ENCODE assay signal across 16 cellular contexts in genomic region chr22:24467340-24467739, GRCh38. TPM values are rescaled to one million over a fixed set of nuclear protein-coding genes. Genes with fewer than 3 reads are reported as not detected.
DNase-seq lines count a peak whose midpoint lies in the region; ATAC-seq, FAIRE-seq and TF ChIP-seq lines count a peak whose summit lies in the region.
"Had no signal": no experiment of that assay in that cellular context is flagged by ENCODE, and none has a peak within 500 bp of the region (broad histone marks: within the 10 kb centered on the region; RNA-seq: fewer than 3 reads in every experiment).

No MANE protein-coding gene starts in this region.

- peaks cover 25% of the 10 kb centered on the region for H3K4me1 ChIP-seq in GM23248 (ENCODE audit: insufficient read depth)
- peaks cover 31% of the 10 kb centered on the region for H3K4me1 ChIP-seq in OCI-LY1 (ENCODE audit: insufficient read depth, low read length, severe bottlenecking)
- peaks cover 7 to 45% (median 12%) of the 10 kb centered on the region in 3 donors for H3K4me1 ChIP-seq in gastroesophageal sphincter
- H3K4me1 ChIP-seq in gastrocnemius medialis = peaks cover 5 to 28% of the 10 kb centered on the region in 2 donors
- H3K4me1 ChIP-seq in CD8-positive, alpha-beta T cell (ENCODE audit: insufficient read depth, low read length) = no peaks in the 10 kb centered on the region

- no peaks in the 10 kb centered on the region for H3K9me3 Mint-ChIP-seq in CD8-positive, alpha-beta T cell
- H3K9me3 Mint-ChIP-seq: immature natural killer cell had no signal

- H4K20me1 ChIP-seq in GM23248 (ENCODE audit: insufficient read depth) = no peaks in the 10 kb centered on the region
- no peaks in the 10 kb centered on the region for H4K20me1 ChIP-seq in OCI-LY1 (ENCODE audit: insufficient read depth, low read length)

- TF ChIP-seq EP300 in gastroesophageal sphincter (IDR thresholded peaks at IDR 0.05) = no peak

- CTCF ChIA-PET in CD8-positive, alpha-beta T cell (lab: Charles Lee) = no interaction called here

- H3K4me3 ChIP-seq in GM23248 (no peak overlapping the region), OCI-LY1 (ENCODE audit: low read depth, low read length, poor library complexity, severe bottlenecking) (no peak overlapping the region), gastroesophageal sphincter (no peak overlapping the region), gastrocnemius medialis (no peak overlapping the region)
- H3K4me3 ChIP-seq in CD8-positive, alpha-beta T cell (ENCODE audit: low read depth, low read length) = no peak overlapping the region
- H3K4me3 ChIP-seq: thoracic aorta had no signal

- H3K79me2 ChIP-seq in GM23248 (ENCODE audit: insufficient read depth) = no peaks in the 10 kb centered on the region
- no peaks in the 10 kb centered on the region for H3K79me2 ChIP-seq in OCI-LY1 (ENCODE audit: insufficient read depth, low read length)

- TF ChIP-seq CTCF in OCI-LY1 (IDR thresholded peaks at IDR 0.05; ENCODE audit: low read length) (no peak), gastroesophageal sphincter (IDR thresholded peaks at IDR 0.05) (no peak), gastrocnemius medialis (IDR thresholded peaks at IDR 0.05 in 4 of 5, conservative IDR thresholded peaks at IDR 0.05 in 1 of 5) (no peak)
- TF ChIP-seq CTCF in CD8-positive, alpha-beta T cell (IDR thresholded peaks at IDR 0.05) = no peak

- H3K27ac Mint-ChIP-seq in CD8-positive, alpha-beta T cell = no peak overlapping the region
- H3K27ac Mint-ChIP-seq: activated CD8-positive, alpha-beta T cell treated with anti-CD3 and anti-CD28 coated beads, Interleukin-2, amount 10 ng/mL, durations not matched to agents 7 days and 5 days; B cell; immature natural killer cell had no signal

- no peak for FAIRE-seq in frontal cortex (lab: Jason Lieb, UNC)
- FAIRE-seq: endometrium had no signal

- H3K9me2 ChIP-seq in GM23248 (ENCODE audit: insufficient read depth) (no peaks in the 10 kb centered on the region), OCI-LY1 (ENCODE audit: low read depth, low read length) (no peaks in the 10 kb centered on the region)

- H3K4me2 ChIP-seq in GM23248 (ENCODE audit: unreplicated experiment) (peak overlapping the region; percentile 11), OCI-LY1 (ENCODE audit: low read length) (no peak overlapping the region; the same call in 1 of the 2 replicates)

- H3K4me1 Mint-ChIP-seq in CD8-positive, alpha-beta T cell (ENCODE audit: low read depth) = peaks cover 4% of the 10 kb centered on the region
- H3K4me1 Mint-ChIP-seq: immature natural killer cell had no signal

- no peaks in the 10 kb centered on the region for H3K36me3 Mint-ChIP-seq in CD8-positive, alpha-beta T cell
- H3K36me3 Mint-ChIP-seq: immature natural killer cell had no signal

- WGBS in GM23248 (ENCODE audit: low coverage in 1 of 2, low lambda C conversion rate in 2 of 2, missing lambda C conversion rate in 2 of 2), 2 experiments = 95 to 98% methylated on average over 2 of the region's 2 CpGs
- 60% methylated on average over 1 to 2 of the region's 2 CpGs for WGBS in gastroesophageal sphincter (ENCODE audit: low coverage in 1 of 2), 2 donors

- H3K27me3 ChIP-seq in GM23248 (replicated peaks; ENCODE audit: insufficient read depth) (no peaks in the 10 kb centered on the region), OCI-LY1 (ENCODE audit: insufficient read depth, low read length) (no peaks in the 10 kb centered on the region), gastroesophageal sphincter (no peaks in the 10 kb centered on the region), gastrocnemius medialis (no peaks in the 10 kb centered on the region)
- no peaks in the 10 kb centered on the region for H3K27me3 ChIP-seq in CD8-positive, alpha-beta T cell (ENCODE audit: insufficient read depth, low read length)

- H3K36me3 ChIP-seq in GM23248 (ENCODE audit: low read depth) (no peaks in the 10 kb centered on the region), OCI-LY1 (ENCODE audit: insufficient read depth, low read length) (no peaks in the 10 kb centered on the region), gastroesophageal sphincter (no peaks in the 10 kb centered on the region), gastrocnemius medialis (no peaks in the 10 kb centered on the region)
- no peaks in the 10 kb centered on the region for H3K36me3 ChIP-seq in CD8-positive, alpha-beta T cell (ENCODE audit: insufficient read depth, low read length)
- H3K36me3 ChIP-seq: thoracic aorta had no signal

- H2AFZ ChIP-seq in GM23248 (0 out of 2 replicates have a peak overlapping the region, but pooled peaks have one; percentile 29), OCI-LY1 (ENCODE audit: low read length) (no peak overlapping the region)

- POLR2A ChIA-PET in CD8-positive, alpha-beta T cell (lab: Charles Lee) = no interaction called here

- H3K27ac ChIP-seq in GM23248 (no peak overlapping the region), OCI-LY1 (ENCODE audit: low read depth, low read length, poor library complexity, severe bottlenecking) (peak overlapping the region; percentile 64), gastroesophageal sphincter (peak overlapping the region in 3 of 4 donors; percentile 11 to 49 (median 38)), gastrocnemius medialis (peak overlapping the region in 3 of 4 donors; percentile 2 to 33 (median 18))
- no peak overlapping the region for H3K27ac ChIP-seq in CD8-positive, alpha-beta T cell (ENCODE audit: low read depth, low read length)

- H3K4me3 Mint-ChIP-seq in CD8-positive, alpha-beta T cell = no peak overlapping the region
- H3K4me3 Mint-ChIP-seq: activated CD8-positive, alpha-beta T cell treated with anti-CD3 and anti-CD28 coated beads, Interleukin-2, amount 10 ng/mL, durations not matched to agents 7 days and 5 days; B cell; immature natural killer cell had no signal

- no peak for DNase-seq in GM23248
- DNase-seq in gastrocnemius medialis = no peak
- no peak for DNase-seq in NCI-H1105 (lab: John Stamatoyannopoulos, UW)
- DNase-seq in frontal cortex (ENCODE audit: low spot score in 2 of 2) = no peak
- no peak for DNase-seq in CD8-positive, alpha-beta T cell
- DNase-seq in activated naive CD4-positive, alpha-beta T cell (lab: John Stamatoyannopoulos, UW) = no peak
- DNase-seq: activated CD8-positive, alpha-beta T cell treated with anti-CD3 and anti-CD28 coated beads, Interleukin-2, amount 10 ng/mL, durations not matched to agents 7 days and 5 days; cerebellar nuclear complex; DMS153; immature natural killer cell; stimulated activated CD4-positive, alpha-beta T cell treated with anti-CD3 and anti-CD28 coated beads, Interleukin-4, amount 100 ng/mL, for 4 hours had no signal

- in situ Hi-C loops in GM23248 (cut with MboI) (no loop called here), gastrocnemius medialis (cut with MboI; ENCODE audit: low sequenced_read_pairs in 4 of 4) (no loop called here)

- H3K27me3 Mint-ChIP-seq in CD8-positive, alpha-beta T cell (ENCODE audit: low read depth) = no peaks in the 10 kb centered on the region
- H3K27me3 Mint-ChIP-seq: B cell had no signal

- ATAC-seq in gastroesophageal sphincter = no peak
- ATAC-seq in gastrocnemius medialis = no peak
- no peak for ATAC-seq in CD8-positive, alpha-beta T cell
- ATAC-seq: activated CD8-positive, alpha-beta T cell treated with anti-CD3 and anti-CD28 coated beads, Interleukin-2, amount 10 ng/mL, durations not matched to agents 7 days and 5 days had no signal

- peaks cover 12% of the 10 kb centered on the region for H3F3A ChIP-seq in GM23248 (ENCODE audit: insufficient read depth)
- H3F3A ChIP-seq in OCI-LY1 (ENCODE audit: insufficient read depth, low read length) = no peaks in the 10 kb centered on the region

- no peak overlapping the region for H3K9ac ChIP-seq in GM23248
- H3K9ac ChIP-seq in OCI-LY1 (ENCODE audit: low read length) = no peak overlapping the region; the same call in 1 of the 2 replicates

- H3K9me3 ChIP-seq in GM23248 (ENCODE audit: low read depth) = no peaks in the 10 kb centered on the region
- no peaks in the 10 kb centered on the region for H3K9me3 ChIP-seq in OCI-LY1 (ENCODE audit: low read length)
- no peaks in the 10 kb centered on the region for H3K9me3 ChIP-seq in gastroesophageal sphincter
- H3K9me3 ChIP-seq in gastrocnemius medialis = no peaks in the 10 kb centered on the region
- H3K9me3 ChIP-seq in CD8-positive, alpha-beta T cell (ENCODE audit: low read length) = no peaks in the 10 kb centered on the region
- H3K9me3 ChIP-seq: thoracic aorta had no signal

- TF ChIP-seq POLR2A in gastroesophageal sphincter (IDR thresholded peaks at IDR 0.05) (no peak), gastrocnemius medialis (IDR thresholded peaks at IDR 0.05) (no peak)

- intact Hi-C loops in gastrocnemius medialis (cut with DNase I; ENCODE audit: low total_unique reads) = no loop called here
- intact Hi-C loops in CD8-positive, alpha-beta T cell (cut with DNase I, micrococcal nuclease) = no loop called here

RNA-seq across cellular contexts. Expression of gene UPB1, which starts 27.8 kb away (rescaled TPM):
- total RNA-seq in GM23248 (2014; rRNA removed; shearing (Covaris generic)) = not detected in 2 replicates
- not detected in 2 replicates for polyA plus RNA-seq in GM23248 (2016; fragmentation: Nextera tagmentation; extraction: Ambion mirVana)
- under 1 TPM in 3 of 4 donors, not detected in 1; 0.13 to 0.93 (median 0.50) TPM for total RNA-seq in gastroesophageal sphincter
- total RNA-seq in gastrocnemius medialis = under 1 TPM; 0.20 to 0.25 (median 0.22) TPM
- 0.41 TPM for total RNA-seq in frontal cortex
- total RNA-seq in CD8-positive, alpha-beta T cell = 1 to 10 TPM; 3.4 to 3.7 TPM
- polyA plus RNA-seq: immature natural killer cell had no signal

RNA-seq across cellular contexts. Expression of gene ADORA2A, which starts 39.9 kb away (rescaled TPM):
- total RNA-seq in GM23248 (2014; rRNA removed; shearing (Covaris generic)) = 0.54 and 0.89 TPM in 2 replicates
- 0.30 and 0.64 TPM in 2 replicates for polyA plus RNA-seq in GM23248 (2016; fragmentation: Nextera tagmentation; extraction: Ambion mirVana)
- total RNA-seq in gastroesophageal sphincter (1 to 10 TPM; 1.9 to 5.7 (median 3.3) TPM), gastrocnemius medialis (1 to 10 TPM in 3 of 4 donors, under 1 TPM in 1; 0.39 to 3.6 (median 1.2) TPM), frontal cortex (6.5 TPM)
- 10 to 100 TPM; 15.9 to 17.2 TPM for total RNA-seq in CD8-positive, alpha-beta T cell

Comparison
In these comparisons a context has a peak if more than half of its experiments do, and no peak if none do; other contexts are left out.
1. H3K27ac ChIP-seq: peak in OCI-LY1 (single experiment), gastroesophageal sphincter (3 of 4) and gastrocnemius medialis (3 of 4); none in GM23248 (single experiment) and CD8-positive, alpha-beta T cell (single experiment).